In the genomic region with DNA sequence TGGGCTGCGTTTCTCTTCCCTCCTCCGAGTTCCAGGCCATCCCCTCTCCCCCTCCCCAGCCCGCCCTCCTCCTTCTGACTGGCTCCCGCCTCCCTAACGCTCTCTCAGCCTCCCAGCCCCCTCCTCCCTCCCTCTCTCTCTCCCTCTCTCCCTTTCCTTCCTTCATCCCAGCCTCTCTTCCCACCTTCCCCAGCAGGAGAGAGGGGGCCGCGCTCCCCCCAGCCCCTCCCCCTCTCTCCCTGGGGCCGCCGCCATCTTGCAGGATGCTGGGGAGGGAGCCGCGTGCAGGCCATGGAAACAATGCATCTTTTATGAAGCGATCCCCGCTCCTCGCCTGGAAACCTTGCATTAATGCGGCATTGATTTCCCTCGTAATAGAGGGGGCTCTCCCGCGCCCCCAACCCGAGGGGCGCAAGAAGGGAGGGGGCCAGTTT, we compare ENCODE assay signal across 8 cellular contexts. TPM values are rescaled to one million over a fixed set of nuclear protein-coding genes. Genes with fewer than 3 reads are reported as not detected.
DNase-seq lines count a peak whose midpoint lies in the region; ATAC-seq and TF ChIP-seq lines count a peak whose summit lies in the region.

No MANE protein-coding gene starts in this region.

- H3K4me1 ChIP-seq in Caco-2 (no peaks in the 10 kb centered on the region), esophagus muscularis mucosa (peaks cover 14 to 25% (median 24%) of the 10 kb centered on the region in 4 donors)

- no peaks in the 10 kb centered on the region for H3K9me3 ChIP-seq in Caco-2
- H3K9me3 ChIP-seq in esophagus muscularis mucosa: no peaks in the 10 kb centered on the region

- H3K27ac ChIP-seq in esophagus muscularis mucosa (replicated peaks in 1 of 4): peak overlapping the region in 3 of 4 donors; percentile 56 to 76 (median 65)

- WGBS in esophagus muscularis mucosa: under 1% methylated on average over 20 of the region's 20 CpGs

- H3K9me3 Mint-ChIP-seq in Caco-2 (ENCODE audit: unreplicated experiment) (no peaks in the 10 kb centered on the region), nephron (no peaks in the 10 kb centered on the region)
- H3K9me3 Mint-ChIP-seq in activated CD8-positive, alpha-beta T cell treated with anti-CD3 and anti-CD28 coated beads, Interleukin-2, amount 10 ng/mL, durations not matched to agents 7 days and 5 days (ENCODE audit: insufficient read depth): no peaks in the 10 kb centered on the region

- H3K27me3 Mint-ChIP-seq in Caco-2 (ENCODE audit: insufficient read depth, unreplicated experiment) (no peaks in the 10 kb centered on the region), nephron (ENCODE audit: low read depth) (peaks cover under 1% of the 10 kb centered on the region)
- peaks cover 7% of the 10 kb centered on the region for H3K27me3 Mint-ChIP-seq in activated CD8-positive, alpha-beta T cell treated with anti-CD3 and anti-CD28 coated beads, Interleukin-2, amount 10 ng/mL, durations not matched to agents 7 days and 5 days (ENCODE audit: low read depth)

- CTCF ChIA-PET in Caco-2 (lab: Charles Lee): no interaction called here
- CTCF ChIA-PET in activated CD8-positive, alpha-beta T cell treated with anti-CD3 and anti-CD28 coated beads, Interleukin-2, amount 10 ng/mL, durations not matched to agents 7 days and 5 days (lab: Charles Lee): no interaction called here

- H3K27me3 ChIP-seq in Caco-2 (replicated peaks; ENCODE audit: control insufficient read depth, insufficient read depth, low read length) (no peaks in the 10 kb centered on the region), esophagus muscularis mucosa (no peaks in the 10 kb centered on the region)

- H3K36me3 ChIP-seq in Caco-2 (ENCODE audit: control insufficient read depth, insufficient read depth, low read length): no peaks in the 10 kb centered on the region
- H3K36me3 ChIP-seq in esophagus muscularis mucosa: no peaks in the 10 kb centered on the region

- DNase-seq in Caco-2: peak; percentile 29 to 48
- peak; percentile 45 for DNase-seq in NCI-H2029 (lab: John Stamatoyannopoulos, UW)
- DNase-seq in activated CD8-positive, alpha-beta T cell treated with anti-CD3 and anti-CD28 coated beads, Interleukin-2, amount 10 ng/mL, durations not matched to agents 7 days and 5 days: peak; percentile 42
- DNase-seq in esophagus muscularis mucosa (ENCODE audit: extremely low spot score): no peak
- DNase-seq in superior temporal gyrus (ENCODE audit: extremely low spot score): peak; percentile 48
- no peak for DNase-seq in erythroblast (lab: John Stamatoyannopoulos, UW)

- H3K36me3 Mint-ChIP-seq in Caco-2 (ENCODE audit: insufficient read depth, unreplicated experiment) (no peaks in the 10 kb centered on the region), nephron (ENCODE audit: low read depth) (no peaks in the 10 kb centered on the region)
- H3K36me3 Mint-ChIP-seq in activated CD8-positive, alpha-beta T cell treated with anti-CD3 and anti-CD28 coated beads, Interleukin-2, amount 10 ng/mL, durations not matched to agents 7 days and 5 days (ENCODE audit: low read depth): no peaks in the 10 kb centered on the region

- BruUV-seq in Caco-2 (replicated peaks; lab: Mats Ljungman, UMichigan): no TSS peak

- TF ChIP-seq CTCF in Caco-2 (IDR thresholded peaks at IDR 0.05; ENCODE audit: insufficient read depth in 1 of 2, low read depth in 1 of 2, low read length in 1 of 2, severe bottlenecking in 1 of 2, unreplicated experiment in 1 of 2) (no peak), esophagus muscularis mucosa (IDR thresholded peaks at IDR 0.05) (no peak), nephron (IDR thresholded peaks at IDR 0.05; ENCODE audit: unreplicated experiment in 3 of 3) (no peak)

- no peak for TF ChIP-seq POLR2A in esophagus muscularis mucosa (IDR thresholded peaks at IDR 0.05; ENCODE audit: low read depth)
- TF ChIP-seq POLR2A in erythroblast (IDR thresholded peaks at IDR 0.05; ENCODE audit: low read length): no peak

- H3K27ac Mint-ChIP-seq in Caco-2 (ENCODE audit: unreplicated experiment) (no peak overlapping the region), nephron (peak overlapping the region; percentile 62 to 87 (median 85))
- peak overlapping the region; percentile 67 for H3K27ac Mint-ChIP-seq in activated CD8-positive, alpha-beta T cell treated with anti-CD3 and anti-CD28 coated beads, Interleukin-2, amount 10 ng/mL, durations not matched to agents 7 days and 5 days

- H3K4me3 ChIP-seq in Caco-2 (ENCODE audit: low read depth, low read length) (peak overlapping the region; percentile 46), esophagus muscularis mucosa (peak overlapping the region; percentile 63 to 71 (median 68))

- H3K4me1 Mint-ChIP-seq in Caco-2 (ENCODE audit: low read depth, unreplicated experiment) (no peaks in the 10 kb centered on the region), nephron (peaks cover 8% of the 10 kb centered on the region)
- peaks cover 23% of the 10 kb centered on the region for H3K4me1 Mint-ChIP-seq in activated CD8-positive, alpha-beta T cell treated with anti-CD3 and anti-CD28 coated beads, Interleukin-2, amount 10 ng/mL, durations not matched to agents 7 days and 5 days (ENCODE audit: low read depth)

- TF ChIP-seq EP300 in esophagus muscularis mucosa (IDR thresholded peaks at IDR 0.05): no peak

- peak; percentile 53 for ATAC-seq in activated CD8-positive, alpha-beta T cell treated with anti-CD3 and anti-CD28 coated beads, Interleukin-2, amount 10 ng/mL, durations not matched to agents 7 days and 5 days
- no peak for ATAC-seq in HG02588 (IDR thresholded peaks at IDR 0.05; ENCODE audit: unreplicated experiment)

- POLR2A ChIA-PET in Caco-2 (lab: Charles Lee): no interaction called here
- POLR2A ChIA-PET in activated CD8-positive, alpha-beta T cell treated with anti-CD3 and anti-CD28 coated beads, Interleukin-2, amount 10 ng/mL, durations not matched to agents 7 days and 5 days (lab: Charles Lee): interaction anchor here (0.9 kb wide), 1 partner anchor 170 kb away, joined by 3 read pairs; no protein-coding TSS in a partner anchor

- H3K4me3 Mint-ChIP-seq in Caco-2 (ENCODE audit: unreplicated experiment): peak overlapping the region; percentile 71
- peak overlapping the region; percentile 34 for H3K4me3 Mint-ChIP-seq in activated CD8-positive, alpha-beta T cell treated with anti-CD3 and anti-CD28 coated beads, Interleukin-2, amount 10 ng/mL, durations not matched to agents 7 days and 5 days
- H3K4me3 Mint-ChIP-seq in nephron: peak overlapping the region; percentile 68 to 79 (median 79)

- intact Hi-C loops in Caco-2 (cut with micrococcal nuclease; ENCODE audit: unreplicated experiment) (no loop called here), esophagus muscularis mucosa (cut with DNase I) (no loop called here)

RNA-seq across cellular contexts. Expression of a gene that starts 42.6 kb away (rescaled TPM):
- total RNA-seq in Caco-2 (2022): 16.9 and 17.6 TPM in 2 replicates
- 1 to 10 TPM; 6.3 to 7.7 TPM for total RNA-seq in activated CD8-positive, alpha-beta T cell treated with anti-CD3 and anti-CD28 coated beads, Interleukin-2, amount 10 ng/mL, durations not matched to agents 7 days and 5 days
- total RNA-seq in esophagus muscularis mucosa: 10 to 100 TPM; 20.8 to 55.1 (median 32.6) TPM

Comparison
In these comparisons a context has a peak if more than half of its experiments do, and no peak if none do; other contexts are left out.
1. DNase-seq: peak in Caco-2 (2 of 2), NCI-H2029 (single experiment), activated CD8-positive, alpha-beta T cell treated with anti-CD3 and anti-CD28 coated beads, Interleukin-2, amount 10 ng/mL, durations not matched to agents 7 days and 5 days (single experiment) and superior temporal gyrus (single experiment); none in esophagus muscularis mucosa (single experiment) and erythroblast (0 of 2).
2. Peak in every context shown above with its lines, with median percentiles within 50 percentile points of each other: H3K4me3 Mint-ChIP-seq.